11 cellular contexts compared by ENCODE assay signal in genomic region chr3:13507791-13508339, GRCh38. TPM values are rescaled to one million over a fixed set of nuclear protein-coding genes. Genes with fewer than 3 reads are reported as not detected.
A peak's percentile ranks its signal among the peaks of the same experiment; 100 is the strongest.
DNase-seq lines count a peak whose midpoint lies in the region; ATAC-seq and TF ChIP-seq lines count a peak whose summit lies in the region.
"Had no signal": no experiment of that assay in that cellular context is flagged by ENCODE, and none has a peak within 500 bp of the region (broad histone marks: within the 10 kb centered on the region; RNA-seq: fewer than 3 reads in every experiment).

No MANE protein-coding gene starts in this region.

- intact Hi-C loops in mucosa of descending colon (cut with DNase I, micrococcal nuclease) = no loop called here

- no peak overlapping the region for H3K4me3 Mint-ChIP-seq in activated T-helper 17 cell treated with anti-CD3 and anti-CD28 coated beads, Interleukin-2, amount 50 U/mL, for 72 hours
- no peak overlapping the region for H3K4me3 Mint-ChIP-seq in activated naive CD8-positive, alpha-beta T cell treated with anti-CD3 and anti-CD28 coated beads for 36 hours
- H3K4me3 Mint-ChIP-seq: activated naive CD8-positive, alpha-beta T cell had no signal

- H3K36me3 ChIP-seq in mucosa of descending colon (ENCODE audit: low read depth) = no peaks in the 10 kb centered on the region

- DNase-seq in AG08396 (ENCODE audit: low spot score) = peak; percentile 43
- DNase-seq in NCI-H69 (lab: John Stamatoyannopoulos, UW) = peak; percentile 71
- peak in 2 of 3 donors; percentile 32 to 41 for DNase-seq in mucosa of descending colon
- no peak for DNase-seq in activated naive CD8-positive, alpha-beta T cell treated with anti-CD3 and anti-CD28 coated beads for 36 hours
- no peak for DNase-seq in NOMO-1 treated with DMSO at 0.1 percent for 48 hours (lab: John Stamatoyannopoulos, UW; ENCODE audit: unreplicated experiment)
- DNase-seq: stimulated activated naive CD4-positive, alpha-beta T cell had no signal

- no peaks in the 10 kb centered on the region for H3K9me3 ChIP-seq in mucosa of descending colon

- H3K4me1 ChIP-seq in mucosa of descending colon (ENCODE audit: low read depth) = no peaks in the 10 kb centered on the region

- no peak overlapping the region for H3K27ac Mint-ChIP-seq in activated T-helper 17 cell treated with anti-CD3 and anti-CD28 coated beads, Interleukin-2, amount 50 U/mL, for 72 hours
- no peak overlapping the region for H3K27ac Mint-ChIP-seq in activated naive CD8-positive, alpha-beta T cell treated with anti-CD3 and anti-CD28 coated beads for 36 hours
- H3K27ac Mint-ChIP-seq: activated naive CD8-positive, alpha-beta T cell had no signal

- no peaks in the 10 kb centered on the region for H3K4me1 Mint-ChIP-seq in activated T-helper 17 cell treated with anti-CD3 and anti-CD28 coated beads, Interleukin-2, amount 50 U/mL, for 72 hours
- H3K4me1 Mint-ChIP-seq in activated naive CD8-positive, alpha-beta T cell treated with anti-CD3 and anti-CD28 coated beads for 36 hours = no peaks in the 10 kb centered on the region

- no peaks in the 10 kb centered on the region for H3K27me3 Mint-ChIP-seq in activated T-helper 17 cell treated with anti-CD3 and anti-CD28 coated beads, Interleukin-2, amount 50 U/mL, for 72 hours
- no peaks in the 10 kb centered on the region for H3K27me3 Mint-ChIP-seq in activated naive CD8-positive, alpha-beta T cell treated with anti-CD3 and anti-CD28 coated beads for 36 hours
- H3K27me3 Mint-ChIP-seq: activated naive CD8-positive, alpha-beta T cell had no signal

- TF ChIP-seq CTCF in mucosa of descending colon (IDR thresholded peaks at IDR 0.05) = no peak

- ATAC-seq in esophagus mucosa = peak; percentile 25
- no peak for ATAC-seq in mucosa of descending colon
- ATAC-seq in activated T-helper 17 cell treated with anti-CD3 and anti-CD28 coated beads, Interleukin-2, amount 50 U/mL, for 72 hours (replicated peaks) = no peak
- no peak for ATAC-seq in GM21423 (IDR thresholded peaks at IDR 0.05; ENCODE audit: unreplicated experiment)
- ATAC-seq: left colon had no signal

- no peaks in the 10 kb centered on the region for H3K9me3 Mint-ChIP-seq in activated T-helper 17 cell treated with anti-CD3 and anti-CD28 coated beads, Interleukin-2, amount 50 U/mL, for 72 hours
- H3K9me3 Mint-ChIP-seq in activated naive CD8-positive, alpha-beta T cell treated with anti-CD3 and anti-CD28 coated beads for 36 hours = no peaks in the 10 kb centered on the region

- no peak overlapping the region for H3K4me3 ChIP-seq in mucosa of descending colon

- H3K36me3 Mint-ChIP-seq in activated T-helper 17 cell treated with anti-CD3 and anti-CD28 coated beads, Interleukin-2, amount 50 U/mL, for 72 hours (ENCODE audit: low read depth) = no peaks in the 10 kb centered on the region
- no peaks in the 10 kb centered on the region for H3K36me3 Mint-ChIP-seq in activated naive CD8-positive, alpha-beta T cell treated with anti-CD3 and anti-CD28 coated beads for 36 hours
- H3K36me3 Mint-ChIP-seq: activated naive CD8-positive, alpha-beta T cell had no signal

RNA-seq across cellular contexts. Expression of gene HDAC11, which starts 27.8 kb away (rescaled TPM):
- 15.9 TPM for total RNA-seq in esophagus mucosa
- total RNA-seq in mucosa of descending colon = 10 to 100 TPM; 23.0 to 28.7 (median 25.3) TPM
- 1 to 10 TPM; 3.6 to 5.4 TPM for total RNA-seq in activated T-helper 17 cell treated with anti-CD3 and anti-CD28 coated beads, Interleukin-2, amount 50 U/mL, for 72 hours
- 1 to 10 TPM; 1.6 to 2.7 TPM for total RNA-seq in activated naive CD8-positive, alpha-beta T cell treated with anti-CD3 and anti-CD28 coated beads for 36 hours

RNA-seq across cellular contexts. Expression of gene FBLN2, which starts 41.1 kb away (rescaled TPM):
- 10.4 TPM for total RNA-seq in esophagus mucosa
- total RNA-seq in mucosa of descending colon = 10 to 100 TPM; 10.2 to 48.9 (median 30.5) TPM
- under 1 TPM in 1 of 2 donors, not detected in 1; 0.19 TPM for total RNA-seq in activated T-helper 17 cell treated with anti-CD3 and anti-CD28 coated beads, Interleukin-2, amount 50 U/mL, for 72 hours
- total RNA-seq in activated naive CD8-positive, alpha-beta T cell treated with anti-CD3 and anti-CD28 coated beads for 36 hours = 1 to 10 TPM; 1.9 to 3.1 TPM

Comparison
In these comparisons a context has a peak if more than half of its experiments do, and no peak if none do; other contexts are left out.
1. DNase-seq: peak in AG08396 (single experiment), NCI-H69 (single experiment) and mucosa of descending colon (2 of 3); none in activated naive CD8-positive, alpha-beta T cell treated with anti-CD3 and anti-CD28 coated beads for 36 hours (single experiment) and NOMO-1 treated with DMSO at 0.1 percent for 48 hours (single experiment).